ENCODE assay signal across 8 cellular contexts in genomic region chr2:201129044-201129505, GRCh38. TPM values are rescaled to one million over a fixed set of nuclear protein-coding genes. Genes with fewer than 3 reads are reported as not detected.
DNase-seq lines count a peak whose midpoint lies in the region; ATAC-seq, FAIRE-seq and TF ChIP-seq lines count a peak whose summit lies in the region.

No MANE protein-coding gene starts in this region.

- peaks cover 5% of the 10 kb centered on the region; the same call in 1 of the 2 replicates for H4K20me1 ChIP-seq in HepG2 (ENCODE audit: insufficient read depth, low read length)

- intact Hi-C loops in Calu3 (cut with micrococcal nuclease; ENCODE audit: unreplicated experiment) (no loop called here), HepG2 (cut with micrococcal nuclease; ENCODE audit: unreplicated experiment) (no loop called here)

- H3K27me3 Mint-ChIP-seq in Calu3 (ENCODE audit: unreplicated experiment), result no peaks in the 10 kb centered on the region

- H3K9me3 ChIP-seq in KOPT-K1 (ENCODE audit: insufficient read depth, low read length, poor library complexity, severe bottlenecking) (no peaks in the 10 kb centered on the region), adipocyte (ENCODE audit: control insufficient read depth, low read length) (no peaks in the 10 kb centered on the region), HepG2 (ENCODE audit: low read length) (no peaks in the 10 kb centered on the region), tibial nerve (no peaks in the 10 kb centered on the region)

- H3K4me3 ChIP-seq in adipocyte (ENCODE audit: low read length) (peak overlapping the region; percentile 34), HepG2 (replicated peaks in 1 of 3; ENCODE audit: insufficient read depth in 1 of 3, low read depth in 2 of 3, low read length in 3 of 3) (peak overlapping the region in 1 of 3 experiments; percentile 8; a peak in 2 of 6 replicates), tibial nerve (no peak overlapping the region)

- peaks cover 91% of the 10 kb centered on the region for H3K36me3 Mint-ChIP-seq in Calu3 (ENCODE audit: insufficient read depth, unreplicated experiment)

- in situ Hi-C loops in HepG2 (cut with HindIII; ENCODE audit: extremely low pct_ligation_motif_present, low pct_unique_long_range_greater_than_20kb) (no loop called here), ACHN (cut with HindIII; ENCODE audit: low pct_ligation_motif_present, low pct_unique_long_range_greater_than_20kb, low sequenced_read_pairs) (no loop called here)

- no peak for TF ChIP-seq POLR2A in HepG2 (IDR thresholded peaks at IDR 0.05; ENCODE audit: insufficient read depth in 1 of 2, low read depth in 2 of 2, low read length in 2 of 2)
- no peak for TF ChIP-seq POLR2A in tibial nerve (IDR thresholded peaks at IDR 0.05)

- H3K27ac ChIP-seq in KOPT-K1 (ENCODE audit: low read depth, low read length, poor library complexity, severe bottlenecking) (peak overlapping the region; percentile 73), HepG2 (ENCODE audit: extremely low read length, insufficient read depth, low read length) (peak overlapping the region; percentile 55), tibial nerve (peak overlapping the region; percentile 62 to 100 (median 92))

- CTCF ChIA-PET in Calu3 (lab: Charles Lee), result interaction anchor here (1.4 kb wide), 1 partner anchor 9 kb away, joined by 3 read pairs; no protein-coding TSS in a partner anchor
- CTCF ChIA-PET in HepG2 (lab: Yijun Ruan, JAX; ENCODE audit: low intra/inter-chr PET ratio, low total read pairs), result no interaction called here

- H3K9me3 Mint-ChIP-seq in Calu3 (ENCODE audit: low read depth, unreplicated experiment), result no peaks in the 10 kb centered on the region

- peaks cover 65% of the 10 kb centered on the region for H3K4me1 Mint-ChIP-seq in Calu3 (ENCODE audit: low read depth, unreplicated experiment)

- H2AFZ ChIP-seq in HepG2 (ENCODE audit: low read length), result no peak overlapping the region

- peak overlapping the region; percentile 66 for H3K4me3 Mint-ChIP-seq in Calu3 (ENCODE audit: low read depth, unreplicated experiment)

- peak overlapping the region; percentile 99 for H3K27ac Mint-ChIP-seq in Calu3 (ENCODE audit: unreplicated experiment)

- H3K4me1 ChIP-seq in adipocyte (ENCODE audit: control insufficient read depth, insufficient read depth, low read length) (peaks cover 83% of the 10 kb centered on the region), HepG2 (ENCODE audit: insufficient read depth, low read length) (peaks cover 55% of the 10 kb centered on the region), tibial nerve (peaks cover 0 to 97% (median 83%) of the 10 kb centered on the region in 4 donors)

- no peak for TF ChIP-seq RAD21 in HepG2 (CRISPR knock-in tag; IDR thresholded peaks at IDR 0.05)

- peak overlapping the region; percentile 61 for H3K4me2 ChIP-seq in HepG2 (ENCODE audit: low read depth, low read length)

- BruUV-seq in Calu3 (replicated peaks; lab: Mats Ljungman, UMichigan), result no TSS peak
- BruUV-seq in HepG2 (replicated peaks; lab: Mats Ljungman, UMichigan), result no TSS peak

- H3K27me3 ChIP-seq in adipocyte (replicated peaks; ENCODE audit: control insufficient read depth, insufficient read depth, low read length) (no peaks in the 10 kb centered on the region), HepG2 (ENCODE audit: control insufficient read depth in 1 of 2, insufficient read depth in 2 of 2, low read length in 2 of 2) (no peaks in the 10 kb centered on the region), tibial nerve (no peaks in the 10 kb centered on the region)

- ATAC-seq in HepG2, result peak; percentile 33

- H3K9ac ChIP-seq in adipocyte (ENCODE audit: low read length) (peak overlapping the region; percentile 83), HepG2 (ENCODE audit: insufficient read depth, low read depth, low read length) (peak overlapping the region; percentile 33; the same call in 1 of the 2 replicates)

- TF ChIP-seq EP300 in HepG2 (IDR thresholded peaks at IDR 0.05; ENCODE audit: low read depth in 2 of 2, low read length in 2 of 2) (peak in 1 of 2 experiments; percentile 62; a peak in 1 of 4 replicates), HepG2 (CRISPR knock-in tag; IDR thresholded peaks at IDR 0.05; ENCODE audit: borderline replicate concordance) (no peak), tibial nerve (IDR thresholded peaks at IDR 0.05) (peak in 1 of 2 donors; percentile 37)

- peaks cover 87% of the 10 kb centered on the region for H3K79me2 ChIP-seq in HepG2 (ENCODE audit: insufficient read depth, low read length)

- peak; percentile 56 for FAIRE-seq in HepG2 (lab: Jason Lieb, UNC)

- POLR2A ChIA-PET in HepG2 (lab: Yijun Ruan, JAX), result interaction anchor here (1.1 kb wide), 1 partner anchor 14 kb away, joined by 3 read pairs; no protein-coding TSS in a partner anchor

- 9% methylated on average over 4 of the region's 4 CpGs for WGBS in HepG2 (ENCODE audit: low lambda C conversion rate)
- 22 to 24% methylated on average over 4 of the region's 4 CpGs for WGBS in tibial nerve, 2 donors

- DNase-seq in Calu3 (peak; percentile 80), adipocyte (ENCODE audit: low read depth) (peak; percentile 62), HepG2 (ENCODE audit: low spot score) (peak; percentile 78), tibial nerve (ENCODE audit: low spot score in 2 of 2) (no peak), ACHN (no peak), NCI-H1694 treated with DMSO at 0.1 percent for 48 hours (lab: John Stamatoyannopoulos, UW) (no peak), Ammon's horn (ENCODE audit: low spot score) (no peak)

- TF ChIP-seq CTCF in Calu3 (IDR thresholded peaks at IDR 0.05; ENCODE audit: unreplicated experiment), result no peak
- TF ChIP-seq CTCF in HepG2 (CRISPR knock-in tag; IDR thresholded peaks at IDR 0.05), result no peak
- no peak for TF ChIP-seq CTCF in tibial nerve (IDR thresholded peaks at IDR 0.05)

- H3K36me3 ChIP-seq in KOPT-K1 (ENCODE audit: insufficient read depth, low read length), result 0 out of 2 replicates have a peak, but pooled peaks cover 11% of the 10 kb centered on the region
- H3K36me3 ChIP-seq in adipocyte (ENCODE audit: control insufficient read depth, insufficient read depth, low read length, severe bottlenecking), result peaks cover 28% of the 10 kb centered on the region
- peaks cover 16 to 29% of the 10 kb centered on the region in 2 experiments for H3K36me3 ChIP-seq in HepG2 (replicated peaks in 1 of 2; ENCODE audit: control insufficient read depth in 1 of 2, insufficient read depth in 2 of 2, low read length in 2 of 2)
- peaks cover 0 to 9% (median 2%) of the 10 kb centered on the region in 3 donors for H3K36me3 ChIP-seq in tibial nerve

RNA-seq across cellular contexts. Expression of gene CFLAR, which starts 13.1 kb away (rescaled TPM):
- total RNA-seq in Calu3 (2022) (232 and 285 TPM in 2 replicates), HepG2 (2016; rRNA removed; fragmentation: Illumina TruSeq; extraction: Trizol) (92.1 and 109 TPM in 2 replicates), tibial nerve (100 to 1,000 TPM; 158 to 284 (median 220) TPM)
- total RNA-seq in HepG2 (2016; cell fraction: cytosol; rRNA removed; fragmentation: Illumina TruSeq; extraction: Trizol; ENCODE audit: low read depth), result 30.7 and 32.1 TPM in 2 replicates
- total RNA-seq in HepG2 (2016; cell fraction: insoluble cytoplasmic fraction; rRNA removed; fragmentation: Illumina TruSeq; extraction: Trizol), result 93.7 and 102 TPM in 2 replicates
- 40.1 and 45.4 TPM in 2 replicates for total RNA-seq in HepG2 (2016; cell fraction: membrane; rRNA removed; fragmentation: Illumina TruSeq; extraction: Trizol)
- total RNA-seq in HepG2 (2016; cell fraction: nucleus; rRNA removed; fragmentation: Illumina TruSeq; extraction: Trizol), result 117 and 122 TPM in 2 replicates
- 37.3 and 43.8 TPM in 2 replicates for polyA plus RNA-seq in HepG2 (2011; rRNA removed)
- 20.7 and 26.9 TPM in 2 replicates for polyA plus RNA-seq in HepG2 (2011; cell fraction: cytosol; rRNA removed)
- polyA plus RNA-seq in HepG2 (2011; cell fraction: nucleus; rRNA removed), result 67.5 and 77.8 TPM in 2 replicates
- polyA plus RNA-seq in HepG2 (2012), result 46.4 and 55.2 TPM in 2 replicates
- polyA plus RNA-seq in HepG2 (2016; cell fraction: cytosol; fragmentation: Illumina TruSeq; extraction: Trizol; ENCODE audit: low read depth), result 12.3 and 18.6 TPM in 2 replicates
- 85.8 and 89.0 TPM in 2 replicates for polyA plus RNA-seq in HepG2 (2016; cell fraction: insoluble cytoplasmic fraction; fragmentation: Illumina TruSeq; extraction: Trizol; ENCODE audit: low read depth)
- polyA plus RNA-seq in HepG2 (2016; cell fraction: membrane; fragmentation: Illumina TruSeq; extraction: Trizol; ENCODE audit: low read depth), result 27.6 and 32.5 TPM in 2 replicates
- polyA plus RNA-seq in HepG2 (2016; cell fraction: nucleus; fragmentation: Illumina TruSeq; extraction: Trizol; ENCODE audit: insufficient read depth, low read depth), result 97.6 and 113 TPM in 2 replicates
- polyA minus RNA-seq in HepG2 (2011; rRNA and poly(A)+ RNA removed; ENCODE audit: low replicate concordance), result 26.0 and 106 TPM in 2 replicates
- polyA minus RNA-seq in HepG2 (2011; cell fraction: cytosol; rRNA and poly(A)+ RNA removed), result 21.5 and 23.9 TPM in 2 replicates
- 213 and 290 TPM in 2 replicates for polyA minus RNA-seq in HepG2 (2011; cell fraction: nucleus; rRNA and poly(A)+ RNA removed)

RNA-seq across cellular contexts. Expression of gene CASP10, which starts 53.9 kb away (rescaled TPM):
- total RNA-seq in Calu3 (2022) (21.4 and 22.5 TPM in 2 replicates), HepG2 (2016; rRNA removed; fragmentation: Illumina TruSeq; extraction: Trizol) (22.2 and 31.1 TPM in 2 replicates), tibial nerve (10 to 100 TPM in 2 of 4 donors, 1 to 10 TPM in 2; 6.1 to 21.4 (median 11.2) TPM)
- total RNA-seq in HepG2 (2016; cell fraction: cytosol; rRNA removed; fragmentation: Illumina TruSeq; extraction: Trizol; ENCODE audit: low read depth), result 1.6 and 2.2 TPM in 2 replicates
- total RNA-seq in HepG2 (2016; cell fraction: insoluble cytoplasmic fraction; rRNA removed; fragmentation: Illumina TruSeq; extraction: Trizol), result 22.9 and 30.3 TPM in 2 replicates
- 6.6 and 8.3 TPM in 2 replicates for total RNA-seq in HepG2 (2016; cell fraction: membrane; rRNA removed; fragmentation: Illumina TruSeq; extraction: Trizol)
- 26.9 and 27.1 TPM in 2 replicates for total RNA-seq in HepG2 (2016; cell fraction: nucleus; rRNA removed; fragmentation: Illumina TruSeq; extraction: Trizol)
- polyA plus RNA-seq in HepG2 (2011; rRNA removed), result 23.8 and 25.1 TPM in 2 replicates
- polyA plus RNA-seq in HepG2 (2011; cell fraction: cytosol; rRNA removed), result 12.7 and 16.6 TPM in 2 replicates
- polyA plus RNA-seq in HepG2 (2011; cell fraction: nucleus; rRNA removed), result 24.5 and 34.7 TPM in 2 replicates
- polyA plus RNA-seq in HepG2 (2012), result 11.2 and 17.0 TPM in 2 replicates
- polyA plus RNA-seq in HepG2 (2016; cell fraction: cytosol; fragmentation: Illumina TruSeq; extraction: Trizol; ENCODE audit: low read depth), result 0.84 and 1.2 TPM in 2 replicates
- polyA plus RNA-seq in HepG2 (2016; cell fraction: insoluble cytoplasmic fraction; fragmentation: Illumina TruSeq; extraction: Trizol; ENCODE audit: low read depth), result 14.4 and 15.3 TPM in 2 replicates
- polyA plus RNA-seq in HepG2 (2016; cell fraction: membrane; fragmentation: Illumina TruSeq; extraction: Trizol; ENCODE audit: low read depth), result 1.9 and 2.2 TPM in 2 replicates
- 20.1 and 22.5 TPM in 2 replicates for polyA plus RNA-seq in HepG2 (2016; cell fraction: nucleus; fragmentation: Illumina TruSeq; extraction: Trizol; ENCODE audit: insufficient read depth, low read depth)
- 7.9 and 31.1 TPM in 2 replicates for polyA minus RNA-seq in HepG2 (2011; rRNA and poly(A)+ RNA removed; ENCODE audit: low replicate concordance)
- 14.6 and 20.1 TPM in 2 replicates for polyA minus RNA-seq in HepG2 (2011; cell fraction: cytosol; rRNA and poly(A)+ RNA removed)
- 47.4 and 79.1 TPM in 2 replicates for polyA minus RNA-seq in HepG2 (2011; cell fraction: nucleus; rRNA and poly(A)+ RNA removed)

RNA-seq across cellular contexts. Expression of gene NDUFB3, which starts 57.3 kb away (rescaled TPM):
- total RNA-seq in Calu3 (2022), result 133 and 140 TPM in 2 replicates
- 159 and 209 TPM in 2 replicates for total RNA-seq in HepG2 (2016; rRNA removed; fragmentation: Illumina TruSeq; extraction: Trizol)
- total RNA-seq in HepG2 (2016; cell fraction: cytosol; rRNA removed; fragmentation: Illumina TruSeq; extraction: Trizol; ENCODE audit: low read depth), result 56.0 and 58.0 TPM in 2 replicates
- 164 and 215 TPM in 2 replicates for total RNA-seq in HepG2 (2016; cell fraction: insoluble cytoplasmic fraction; rRNA removed; fragmentation: Illumina TruSeq; extraction: Trizol)
- 60.5 and 64.6 TPM in 2 replicates for total RNA-seq in HepG2 (2016; cell fraction: membrane; rRNA removed; fragmentation: Illumina TruSeq; extraction: Trizol)
- total RNA-seq in HepG2 (2016; cell fraction: nucleus; rRNA removed; fragmentation: Illumina TruSeq; extraction: Trizol), result 55.8 and 67.5 TPM in 2 replicates
- polyA plus RNA-seq in HepG2 (2011; rRNA removed), result 34.2 and 50.7 TPM in 2 replicates
- polyA plus RNA-seq in HepG2 (2011; cell fraction: cytosol; rRNA removed), result 25.8 and 33.0 TPM in 2 replicates
- 5.1 and 8.3 TPM in 2 replicates for polyA plus RNA-seq in HepG2 (2011; cell fraction: nucleus; rRNA removed)
- 55.8 and 87.1 TPM in 2 replicates for polyA plus RNA-seq in HepG2 (2012)
- polyA plus RNA-seq in HepG2 (2016; cell fraction: cytosol; fragmentation: Illumina TruSeq; extraction: Trizol; ENCODE audit: low read depth), result 51.9 and 59.2 TPM in 2 replicates
- 176 and 191 TPM in 2 replicates for polyA plus RNA-seq in HepG2 (2016; cell fraction: insoluble cytoplasmic fraction; fragmentation: Illumina TruSeq; extraction: Trizol; ENCODE audit: low read depth)
- 52.6 and 60.1 TPM in 2 replicates for polyA plus RNA-seq in HepG2 (2016; cell fraction: membrane; fragmentation: Illumina TruSeq; extraction: Trizol; ENCODE audit: low read depth)
- 76.4 and 93.0 TPM in 2 replicates for polyA plus RNA-seq in HepG2 (2016; cell fraction: nucleus; fragmentation: Illumina TruSeq; extraction: Trizol; ENCODE audit: insufficient read depth, low read depth)
- polyA minus RNA-seq in HepG2 (2011; rRNA and poly(A)+ RNA removed; ENCODE audit: low replicate concordance), result 3.1 and 3.5 TPM in 2 replicates
- 7.5 and 14.3 TPM in 2 replicates for polyA minus RNA-seq in HepG2 (2011; cell fraction: cytosol; rRNA and poly(A)+ RNA removed)
- 5.8 and 7.6 TPM in 2 replicates for polyA minus RNA-seq in HepG2 (2011; cell fraction: nucleus; rRNA and poly(A)+ RNA removed)
- 10 to 100 TPM; 30.8 to 55.7 (median 52.1) TPM for total RNA-seq in tibial nerve

RNA-seq across cellular contexts. Expression of gene HYCC2, which starts 57.6 kb away (rescaled TPM):
- total RNA-seq in Calu3 (2022) (37.5 and 45.6 TPM in 2 replicates), HepG2 (2016; rRNA removed; fragmentation: Illumina TruSeq; extraction: Trizol) (13.9 and 21.5 TPM in 2 replicates), tibial nerve (10 to 100 TPM; 17.3 to 27.9 (median 18.6) TPM)
- 10.8 and 15.2 TPM in 2 replicates for total RNA-seq in HepG2 (2016; cell fraction: cytosol; rRNA removed; fragmentation: Illumina TruSeq; extraction: Trizol; ENCODE audit: low read depth)
- total RNA-seq in HepG2 (2016; cell fraction: insoluble cytoplasmic fraction; rRNA removed; fragmentation: Illumina TruSeq; extraction: Trizol), result 12.3 and 19.7 TPM in 2 replicates
- 6.7 and 8.6 TPM in 2 replicates for total RNA-seq in HepG2 (2016; cell fraction: membrane; rRNA removed; fragmentation: Illumina TruSeq; extraction: Trizol)
- 21.7 and 22.1 TPM in 2 replicates for total RNA-seq in HepG2 (2016; cell fraction: nucleus; rRNA removed; fragmentation: Illumina TruSeq; extraction: Trizol)
- polyA plus RNA-seq in HepG2 (2011; rRNA removed), result 4.2 and 4.7 TPM in 2 replicates
- polyA plus RNA-seq in HepG2 (2011; cell fraction: cytosol; rRNA removed), result 1.4 and 1.9 TPM in 2 replicates
- 5.6 and 7.8 TPM in 2 replicates for polyA plus RNA-seq in HepG2 (2011; cell fraction: nucleus; rRNA removed)
- 4.6 and 5.7 TPM in 2 replicates for polyA plus RNA-seq in HepG2 (2012)
- polyA plus RNA-seq in HepG2 (2016; cell fraction: cytosol; fragmentation: Illumina TruSeq; extraction: Trizol; ENCODE audit: low read depth), result 0.23 and 0.41 TPM in 2 replicates
- polyA plus RNA-seq in HepG2 (2016; cell fraction: insoluble cytoplasmic fraction; fragmentation: Illumina TruSeq; extraction: Trizol; ENCODE audit: low read depth), result 6.3 and 6.9 TPM in 2 replicates
- 1.8 TPM in 2 replicates for polyA plus RNA-seq in HepG2 (2016; cell fraction: membrane; fragmentation: Illumina TruSeq; extraction: Trizol; ENCODE audit: low read depth)
- 14.7 and 15.8 TPM in 2 replicates for polyA plus RNA-seq in HepG2 (2016; cell fraction: nucleus; fragmentation: Illumina TruSeq; extraction: Trizol; ENCODE audit: insufficient read depth, low read depth)
- polyA minus RNA-seq in HepG2 (2011; rRNA and poly(A)+ RNA removed; ENCODE audit: low replicate concordance), result 7.4 and 8.7 TPM in 2 replicates
- 4.7 and 4.9 TPM in 2 replicates for polyA minus RNA-seq in HepG2 (2011; cell fraction: cytosol; rRNA and poly(A)+ RNA removed)
- 58.8 and 59.6 TPM in 2 replicates for polyA minus RNA-seq in HepG2 (2011; cell fraction: nucleus; rRNA and poly(A)+ RNA removed)

Comparison
In these comparisons a context has a peak if more than half of its experiments do, and no peak if none do; other contexts are left out.
1. DNase-seq: peak in Calu3 (single experiment), adipocyte (single experiment) and HepG2 (single experiment); none in tibial nerve (0 of 2), ACHN (single experiment), NCI-H1694 treated with DMSO at 0.1 percent for 48 hours (single experiment) and Ammon's horn (single experiment).
2. Peak in every context shown above with its lines, with median percentiles within 50 percentile points of each other: H3K27ac ChIP-seq.